Comparison of ENCODE assay signal across 1 cellular context in genomic region chr11:64803846-64804345, GRCh38.
TF ChIP-seq lines count a peak whose summit lies in the region.

No MANE protein-coding gene starts in this region.

TF ChIP-seq in HepG2, 621 proteins besides CTCF, POLR2A, EP300 and RAD21:
- TF ChIP-seq SNAPC4 (CRISPR knock-in tag; IDR thresholded peaks at IDR 0.05) (peak; percentile 45; the same call in 1 of the 2 replicates), ZNF878 (CRISPR knock-in tag; IDR thresholded peaks at IDR 0.05) (0 out of 2 replicates have a peak, but pooled peaks have one; percentile 28), ZNF766 (CRISPR knock-in tag; IDR thresholded peaks at IDR 0.05; ENCODE audit: borderline replicate concordance) (no peak), SMAD9 (CRISPR knock-in tag; IDR thresholded peaks at IDR 0.05) (0 out of 2 replicates have a peak, but pooled peaks have one; percentile 7), RBFOX2 (IDR thresholded peaks at IDR 0.05; ENCODE audit: low read depth, low read length) (no peak), ZSCAN12 (CRISPR knock-in tag; IDR thresholded peaks at IDR 0.05) (no peak), LCORL (IDR thresholded peaks at IDR 0.05) (no peak), LCORL (CRISPR knock-in tag; IDR thresholded peaks at IDR 0.05) (0 out of 2 replicates have a peak, but pooled peaks have one; percentile 4)
